25 cellular contexts compared by ENCODE assay signal in genomic region chr19:52949422-52949821, GRCh38.
"Had no signal": no experiment of that assay in that cellular context is flagged by ENCODE, and none has a peak within 500 bp of the region (broad histone marks: within the 10 kb centered on the region; RNA-seq: fewer than 3 reads in every experiment).

No MANE protein-coding gene starts in this region.

- DNase-seq: dorsolateral prefrontal cortex; effector CD4-positive, alpha-beta T cell; foreskin keratinocyte; heart left ventricle; left cardiac atrium; left lung; lower lobe of right lung; naive thymus-derived CD8-positive, alpha-beta T cell; nephron progenitor cell; pancreas; right lobe of liver; small intestine; stimulated activated CD4-positive, alpha-beta T cell treated with anti-CD3 and anti-CD28 coated beads, Interleukin-15, amount 100 ng/mL, for 24 hours; stimulated activated CD4-positive, alpha-beta T cell treated with anti-CD3 and anti-CD28 coated beads, Interleukin-2, amount 100 ng/mL, for 48 hours; stimulated activated naive B cell treated with anti-CD40 and anti-IgM and Interleukin-4, amounts not matched to agents 10 μg/mL and 1 μg/mL and 100 μg/mL, for 72 hours; upper lobe of left lung had no signal

- H3K4me1 Mint-ChIP-seq: naive thymus-derived CD8-positive, alpha-beta T cell; stimulated activated naive B cell treated with anti-CD40 and anti-IgM and Interleukin-4, amounts not matched to agents 10 μg/mL and 1 μg/mL and 100 μg/mL, for 72 hours had no signal

- H3K27ac Mint-ChIP-seq: naive thymus-derived CD8-positive, alpha-beta T cell; nephron progenitor cell; stimulated activated naive B cell treated with anti-CD40 and anti-IgM and Interleukin-4, amounts not matched to agents 10 μg/mL and 1 μg/mL and 100 μg/mL, for 72 hours; stimulated activated naive CD8-positive, alpha-beta T cell treated with anti-CD3 and anti-CD28 coated beads, Interleukin-15, Interleukin-2, amounts not matched to agents 100 ng/mL and 50 ng/mL, for 24 hours had no signal

- H3K27me3 ChIP-seq: esophagus muscularis mucosa, foreskin keratinocyte, heart left ventricle, hepatocyte, left lung, pancreas, right lobe of liver, tibial nerve, upper lobe of left lung had no signal

- H3K4me3 ChIP-seq: dorsolateral prefrontal cortex, esophagus muscularis mucosa, gastroesophageal sphincter, heart left ventricle, hepatocyte, left lung, lower lobe of right lung, pancreas, right lobe of liver, thoracic aorta, tibial nerve, upper lobe of left lung had no signal

- H3K4me1 ChIP-seq: foreskin keratinocyte, left lung, lower lobe of right lung, right lobe of liver, tibial nerve, upper lobe of left lung had no signal

- H3K27ac ChIP-seq: dorsolateral prefrontal cortex, esophagus muscularis mucosa, foreskin keratinocyte, gastroesophageal sphincter, heart left ventricle, hepatocyte, left lung, lower lobe of right lung, pancreas, right lobe of liver, thoracic aorta, tibial nerve, upper lobe of left lung had no signal

- H3K27me3 Mint-ChIP-seq: naive thymus-derived CD8-positive, alpha-beta T cell; stimulated activated naive B cell treated with anti-CD40 and anti-IgM and Interleukin-4, amounts not matched to agents 10 μg/mL and 1 μg/mL and 100 μg/mL, for 72 hours; stimulated activated naive CD8-positive, alpha-beta T cell treated with anti-CD3 and anti-CD28 coated beads, Interleukin-15, Interleukin-2, amounts not matched to agents 100 ng/mL and 50 ng/mL, for 24 hours had no signal

- FAIRE-seq: colon, endothelial cell of umbilical vein, pancreas, small intestine, urothelium cell line had no signal

- H3K79me2 ChIP-seq: hepatocyte had no signal

- H2AFZ ChIP-seq: hepatocyte had no signal

- H3K4me3 Mint-ChIP-seq: naive thymus-derived CD8-positive, alpha-beta T cell; nephron progenitor cell; stimulated activated naive B cell treated with anti-CD40 and anti-IgM and Interleukin-4, amounts not matched to agents 10 μg/mL and 1 μg/mL and 100 μg/mL, for 72 hours; stimulated activated naive CD8-positive, alpha-beta T cell treated with anti-CD3 and anti-CD28 coated beads, Interleukin-15, Interleukin-2, amounts not matched to agents 100 ng/mL and 50 ng/mL, for 24 hours had no signal

- ATAC-seq: foreskin keratinocyte; gastroesophageal sphincter; heart left ventricle; left cardiac atrium; left lung; lower lobe of right lung; naive thymus-derived CD8-positive, alpha-beta T cell; pancreas; right lobe of liver; stimulated activated naive B cell treated with anti-CD40 and anti-IgM and Interleukin-4, amounts not matched to agents 10 μg/mL and 1 μg/mL and 100 μg/mL, for 72 hours had no signal

- H3K4me2 ChIP-seq: hepatocyte had no signal
